Comparison of ENCODE assay signal across 8 cellular contexts in the genomic region with DNA sequence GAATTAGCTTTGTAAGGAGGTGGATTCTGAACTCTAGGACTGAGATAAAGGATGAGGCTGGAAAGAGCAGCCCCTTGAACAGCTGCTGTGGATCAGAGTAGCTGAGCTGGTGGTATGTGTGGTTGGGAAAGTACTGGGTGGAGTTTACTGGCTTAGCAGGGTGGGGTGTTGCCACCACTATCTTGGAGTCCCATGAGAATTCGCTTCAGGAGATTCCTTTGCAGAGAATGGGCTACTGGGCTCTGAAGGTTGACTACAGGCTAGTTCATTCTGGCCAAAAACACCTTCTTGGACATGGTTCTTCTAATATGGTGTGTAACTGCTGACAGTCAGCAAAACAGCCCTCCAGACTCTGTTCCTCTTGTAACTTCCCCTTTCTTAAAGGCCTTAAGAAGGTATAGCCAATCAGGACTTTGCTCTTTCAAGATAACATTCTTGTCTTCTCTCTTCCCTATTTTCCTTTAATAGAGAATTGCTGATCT. TPM values are rescaled to one million over a fixed set of nuclear protein-coding genes. Genes with fewer than 3 reads are reported as not detected.
DNase-seq lines count a peak whose midpoint lies in the region; ATAC-seq and TF ChIP-seq lines count a peak whose summit lies in the region.

No MANE protein-coding gene starts in this region.

- WGBS in stomach, 5 donors: 60 to 90% (median 64%) methylated on average over 1 of the region's 1 CpG

- TF ChIP-seq CTCF in foreskin fibroblast (IDR thresholded peaks at IDR 0.05; ENCODE audit: low read depth, low read length) (no peak), stomach (IDR thresholded peaks at IDR 0.05) (no peak)

- H3K4me1 ChIP-seq in stomach: peaks cover 17 to 62% (median 44%) of the 10 kb centered on the region in 4 donors

- ATAC-seq in GM21528 (IDR thresholded peaks at IDR 0.05; ENCODE audit: low FRiP score, unreplicated experiment): peak; percentile 53

- H3K9me3 ChIP-seq in stomach: no peaks in the 10 kb centered on the region

- no peak for TF ChIP-seq POLR2A in stomach (IDR thresholded peaks at IDR 0.05)

- no peaks in the 10 kb centered on the region for H3K36me3 ChIP-seq in stomach

- TF ChIP-seq EP300 in stomach (IDR thresholded peaks at IDR 0.05): no peak

- no peak overlapping the region for H3K4me3 ChIP-seq in foreskin fibroblast (ENCODE audit: low read depth in 1 of 2, low read length in 2 of 2)
- H3K4me3 ChIP-seq in stomach: no peak overlapping the region

- DNase-seq in GDM1 (lab: John Stamatoyannopoulos, UW) (peak; percentile 73), MV-4-11 (lab: John Stamatoyannopoulos, UW) (peak; percentile 97), foreskin fibroblast (peak; percentile 5 to 51), DMS 273 (lab: John Stamatoyannopoulos, UW; ENCODE audit: unreplicated experiment) (no peak), RKO (ENCODE audit: low spot score) (no peak), stomach (no peak)
- no peak for DNase-seq in activated CD4-positive, alpha-beta T cell treated with anti-CD3 and anti-CD28 coated beads for 4 hours

- intact Hi-C loops in stomach (cut with DNase I; ENCODE audit: low total_unique reads): no loop called here

- H3K27me3 ChIP-seq in stomach: no peaks in the 10 kb centered on the region

- H3K27ac ChIP-seq in stomach: peak overlapping the region in 2 of 5 donors; percentile 33 to 40

RNA-seq across cellular contexts. Expression of gene TET3, which starts 52.7 kb away (rescaled TPM):
- total RNA-seq in stomach: 10 to 100 TPM; 14.7 to 31.5 (median 17.8) TPM
- polyA plus RNA-seq in stomach: 1 to 10 TPM; 1.7 to 2.2 (median 1.8) TPM

Comparison
In these comparisons a context has a peak if more than half of its experiments do, and no peak if none do; other contexts are left out.
1. DNase-seq: peak in GDM1 (single experiment), MV-4-11 (single experiment) and foreskin fibroblast (2 of 2); none in DMS 273 (single experiment), activated CD4-positive, alpha-beta T cell treated with anti-CD3 and anti-CD28 coated beads for 4 hours (0 of 2), RKO (single experiment) and stomach (single experiment).